Comparison of ENCODE assay signal across 19 cellular contexts in the genomic region with DNA sequence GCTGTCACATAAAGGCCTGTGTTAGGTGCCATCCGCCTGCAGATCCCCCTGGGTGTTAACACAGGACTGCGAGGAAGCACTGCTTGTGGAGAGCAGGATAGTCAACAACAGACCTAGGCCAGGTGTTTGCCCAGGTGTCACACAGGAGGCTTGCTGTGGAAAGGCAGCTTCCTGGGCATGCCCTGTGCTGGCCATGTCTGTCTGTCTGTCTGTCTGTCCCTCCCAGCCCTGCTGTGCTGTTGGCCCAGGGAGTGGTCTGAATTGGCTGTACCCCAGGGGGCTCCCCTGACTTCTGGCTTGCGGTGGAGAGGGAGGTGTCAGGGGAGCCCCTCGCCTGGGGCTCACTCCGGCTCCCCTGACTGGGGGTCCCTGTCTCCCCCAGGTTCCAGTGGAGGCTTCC. TPM values are rescaled to one million over a fixed set of nuclear protein-coding genes. Genes with fewer than 3 reads are reported as not detected.
DNase-seq lines count a peak whose midpoint lies in the region; ATAC-seq and TF ChIP-seq lines count a peak whose summit lies in the region.
"Had no signal": no experiment of that assay in that cellular context is flagged by ENCODE, and none has a peak within 500 bp of the region (broad histone marks: within the 10 kb centered on the region; RNA-seq: fewer than 3 reads in every experiment).

No MANE protein-coding gene starts in this region.

- peak overlapping the region; percentile 18 for H3K9ac ChIP-seq in endodermal cell (ENCODE audit: extremely low read depth, low read length, poor library complexity, severe bottlenecking)

- H3K36me3 ChIP-seq in endodermal cell (ENCODE audit: control insufficient read depth, insufficient read depth, low read length) (peaks cover 48% of the 10 kb centered on the region), osteoblast (ENCODE audit: insufficient read depth, low read length) (peaks cover 34% of the 10 kb centered on the region)
- H3K36me3 ChIP-seq: gastroesophageal sphincter, lower lobe of right lung had no signal

- TF ChIP-seq CTCF in endodermal cell (conservative IDR thresholded peaks at IDR 0.05), result no peak
- no peak for TF ChIP-seq CTCF in osteoblast (IDR thresholded peaks at IDR 0.05; ENCODE audit: extremely low read depth, low read depth, low read length)
- TF ChIP-seq CTCF in GM10266 (IDR thresholded peaks at IDR 0.05; ENCODE audit: control insufficient read depth, insufficient read depth, low read depth, missing control alignments), result no peak

- no peaks in the 10 kb centered on the region for H3K9me3 ChIP-seq in endodermal cell (ENCODE audit: control insufficient read depth, low read length)
- no peaks in the 10 kb centered on the region for H3K9me3 ChIP-seq in osteoblast (ENCODE audit: low read depth, low read length)
- H3K9me3 ChIP-seq: gastroesophageal sphincter, lower lobe of right lung had no signal

- H3K4me1 Mint-ChIP-seq in endodermal cell, result peaks cover 76% of the 10 kb centered on the region

- H3K4me3 ChIP-seq in endodermal cell (ENCODE audit: low read length) (no peak overlapping the region), osteoblast (ENCODE audit: insufficient read depth, low read length) (no peak overlapping the region)
- H3K4me3 ChIP-seq: gastroesophageal sphincter, K562, lower lobe of right lung had no signal

- H3K4me1 ChIP-seq in endodermal cell (ENCODE audit: control insufficient read depth, insufficient read depth, low read length) (peaks cover 33% of the 10 kb centered on the region), osteoblast (ENCODE audit: insufficient read depth, low read length) (peaks cover 26% of the 10 kb centered on the region)

- H2AFZ ChIP-seq in osteoblast (ENCODE audit: low read length), result no peak overlapping the region

- DNase-seq in DMS53 (lab: John Stamatoyannopoulos, UW) (peak; percentile 95), NCI-H345 treated with DMSO at 0.1 percent for 48 hours (lab: John Stamatoyannopoulos, UW; ENCODE audit: unreplicated experiment) (peak; percentile 42), endodermal cell (no peak), osteoblast (ENCODE audit: insufficient read length, low spot score, missing footprints) (peak; percentile 39), GM10266 (ENCODE audit: extremely low spot score) (no peak)
- DNase-seq in stimulated activated naive CD4-positive, alpha-beta T cell treated with Interleukin-2 at 50 U/mL for 16 hours (lab: John Stamatoyannopoulos, UW), result no peak
- DNase-seq: activated CD4-positive, alpha-beta T cell treated with anti-CD3 and anti-CD28 coated beads for 4 hours; cortex of kidney; HFFc6; lower lobe of right lung; NCI-H1105; NCI-H2171 treated with DMSO at 0.1 percent for 48 hours; stimulated activated CD4-positive, alpha-beta T cell treated with anti-CD3 and anti-CD28 coated beads, Interleukin-1b, Interleukin-23, amount 100 ng/mL, for 48 hours had no signal

- no peak overlapping the region for H3K4me2 ChIP-seq in osteoblast (ENCODE audit: insufficient read depth, low read length)

- no peaks in the 10 kb centered on the region for H3K27me3 Mint-ChIP-seq in endodermal cell (ENCODE audit: insufficient read depth)
- H3K27me3 Mint-ChIP-seq: natural killer cell treated with Interleukin-12 subunit alpha and Interleukin-12 subunit beta and Interleukin-15 and Interleukin-18, amount 100 ng/mL, for 72 hours had no signal

- H4K20me1 ChIP-seq in osteoblast (ENCODE audit: insufficient read depth, low read length), result peaks cover 71% of the 10 kb centered on the region

- no peaks in the 10 kb centered on the region for H3K27me3 ChIP-seq in endodermal cell (ENCODE audit: control insufficient read depth, insufficient read depth, low read length, poor library complexity, severe bottlenecking)
- H3K27me3 ChIP-seq in osteoblast (ENCODE audit: insufficient read depth, low read length), result no peaks in the 10 kb centered on the region
- H3K27me3 ChIP-seq: gastroesophageal sphincter had no signal

- peak overlapping the region; percentile 2 for H3K4me3 Mint-ChIP-seq in endodermal cell
- H3K4me3 Mint-ChIP-seq: HFFc6; natural killer cell treated with Interleukin-12 subunit alpha and Interleukin-12 subunit beta and Interleukin-15 and Interleukin-18, amount 100 ng/mL, for 72 hours had no signal

- H3K36me3 Mint-ChIP-seq in endodermal cell (ENCODE audit: low read depth), result peaks cover 33% of the 10 kb centered on the region
- H3K36me3 Mint-ChIP-seq: natural killer cell treated with Interleukin-12 subunit alpha and Interleukin-12 subunit beta and Interleukin-15 and Interleukin-18, amount 100 ng/mL, for 72 hours had no signal

- peak overlapping the region; percentile 77 for H3K27ac Mint-ChIP-seq in endodermal cell
- H3K27ac Mint-ChIP-seq: natural killer cell treated with Interleukin-12 subunit alpha and Interleukin-12 subunit beta and Interleukin-15 and Interleukin-18, amount 100 ng/mL, for 72 hours had no signal

- no peaks in the 10 kb centered on the region for H3K9me3 Mint-ChIP-seq in endodermal cell
- H3K9me3 Mint-ChIP-seq: HFFc6; natural killer cell treated with Interleukin-12 subunit alpha and Interleukin-12 subunit beta and Interleukin-15 and Interleukin-18, amount 100 ng/mL, for 72 hours had no signal

- WGBS in endodermal cell (ENCODE audit: insufficient coverage in 1 of 2, insufficient read length in 1 of 2), 2 experiments, result 86 to 94% methylated on average over 3 to 5 of the region's 5 CpGs

- H3K27ac ChIP-seq in endodermal cell (ENCODE audit: low read depth, low read length) (peak overlapping the region; percentile 90), osteoblast (ENCODE audit: low read depth, low read length) (no peak overlapping the region)
- H3K27ac ChIP-seq: epithelial cell of prostate, gastroesophageal sphincter, lower lobe of right lung had no signal

- ATAC-seq in GM18867 (IDR thresholded peaks at IDR 0.05; ENCODE audit: unreplicated experiment) (no peak), GM19467 (IDR thresholded peaks at IDR 0.05; ENCODE audit: unreplicated experiment) (no peak)
- ATAC-seq: lower lobe of right lung; natural killer cell treated with Interleukin-12 subunit alpha and Interleukin-12 subunit beta and Interleukin-15 and Interleukin-18, amount 100 ng/mL, for 72 hours had no signal

- H3K79me2 ChIP-seq in osteoblast (ENCODE audit: insufficient read depth, low read length), result peaks cover 100% of the 10 kb centered on the region

RNA-seq across cellular contexts. Expression of gene SH3BP4, which starts 53.2 kb away (rescaled TPM):
- total RNA-seq in endodermal cell (10 to 100 TPM; 49.1 to 53.4 TPM), osteoblast (113 and 121 TPM in 2 replicates)
- polyA plus RNA-seq in endodermal cell (2013, experiment 1 of 2), result 77.6 TPM
- polyA plus RNA-seq in endodermal cell (2013, experiment 2 of 2), result 78.9 TPM
- total RNA-seq: natural killer cell treated with Interleukin-12 subunit alpha and Interleukin-12 subunit beta and Interleukin-15 and Interleukin-18, amount 100 ng/mL, for 72 hours had no signal

Comparison
In these comparisons a context has a peak if more than half of its experiments do, and no peak if none do; other contexts are left out.
1. DNase-seq: peak in DMS53 (single experiment), NCI-H345 treated with DMSO at 0.1 percent for 48 hours (single experiment) and osteoblast (single experiment); none in endodermal cell (single experiment), GM10266 (single experiment) and stimulated activated naive CD4-positive, alpha-beta T cell treated with Interleukin-2 at 50 U/mL for 16 hours (single experiment).